In genomic region chr15:101014276-101014675, GRCh38 we compare ENCODE assay signal across 20 cellular contexts.
A peak's percentile ranks its signal among the peaks of the same experiment; 100 is the strongest.
DNase-seq lines count a peak whose midpoint lies in the region; ATAC-seq and TF ChIP-seq lines count a peak whose summit lies in the region.
"Had no signal": no experiment of that assay in that cellular context is flagged by ENCODE, and none has a peak within 500 bp of the region (broad histone marks: within the 10 kb centered on the region; RNA-seq: fewer than 3 reads in every experiment).

No MANE protein-coding gene starts in this region.

- no peaks in the 10 kb centered on the region for H3K36me3 Mint-ChIP-seq in activated CD4-positive, alpha-beta memory T cell treated with anti-CD3 and anti-CD28 coated beads, Interleukin-2, amount 10 ng/mL, durations not matched to agents 7 days and 5 days (ENCODE audit: low read depth)
- no peaks in the 10 kb centered on the region for H3K36me3 Mint-ChIP-seq in activated CD4-positive, alpha-beta memory T cell treated with anti-CD3 and anti-CD28 coated beads for 36 hours
- no peaks in the 10 kb centered on the region for H3K36me3 Mint-ChIP-seq in activated CD8-positive, alpha-beta memory T cell treated with anti-CD3 and anti-CD28 coated beads, Interleukin-2, amount 10 ng/mL, durations not matched to agents 7 days and 5 days
- H3K36me3 Mint-ChIP-seq: activated naive CD4-positive, alpha-beta T cell treated with anti-CD3 and anti-CD28 coated beads, Interleukin-2, amount 50 U/mL, for 72 hours had no signal

- no peak for TF ChIP-seq EP300 in gastroesophageal sphincter (IDR thresholded peaks at IDR 0.05)

- CTCF ChIA-PET in activated CD4-positive, alpha-beta memory T cell treated with anti-CD3 and anti-CD28 coated beads, Interleukin-2, amount 10 ng/mL, durations not matched to agents 7 days and 5 days (lab: Charles Lee), result interaction anchor here (0.9 to 4.2 kb wide), 6 partner anchors 22 to 246 kb away, joined by 3 to 120 read pairs (median 3); no protein-coding TSS in a partner anchor
- CTCF ChIA-PET in activated CD4-positive, alpha-beta memory T cell treated with anti-CD3 and anti-CD28 coated beads for 36 hours (lab: Charles Lee), result interaction anchor here (1.1 to 2.1 kb wide), 3 partner anchors 10 to 244 kb away, joined by 3 to 15 read pairs (median 4); no protein-coding TSS in a partner anchor
- CTCF ChIA-PET in activated CD8-positive, alpha-beta memory T cell treated with anti-CD3 and anti-CD28 coated beads, Interleukin-2, amount 10 ng/mL, durations not matched to agents 7 days and 5 days (lab: Charles Lee), result interaction anchor here (0.8 to 2.5 kb wide), 10 partner anchors 9 to 275 kb away, joined by 3 to 24 read pairs (median 4); partner anchors contain the start of gene CHSY1

- H3K9me3 Mint-ChIP-seq in activated CD4-positive, alpha-beta memory T cell treated with anti-CD3 and anti-CD28 coated beads, Interleukin-2, amount 10 ng/mL, durations not matched to agents 7 days and 5 days, result no peaks in the 10 kb centered on the region
- H3K9me3 Mint-ChIP-seq in activated CD4-positive, alpha-beta memory T cell treated with anti-CD3 and anti-CD28 coated beads for 36 hours, result no peaks in the 10 kb centered on the region
- H3K9me3 Mint-ChIP-seq in activated CD8-positive, alpha-beta memory T cell treated with anti-CD3 and anti-CD28 coated beads, Interleukin-2, amount 10 ng/mL, durations not matched to agents 7 days and 5 days (ENCODE audit: low read depth), result no peaks in the 10 kb centered on the region
- H3K9me3 Mint-ChIP-seq: activated naive CD4-positive, alpha-beta T cell treated with anti-CD3 and anti-CD28 coated beads, Interleukin-2, amount 50 U/mL, for 72 hours; activated T-helper 1 cell treated with anti-CD3 and anti-CD28 coated beads, Interleukin-12 subunit alpha, Interleukin-12 subunit beta, Interleukin-2, Interleukin-4 antibody, amounts not matched to agents 30 ng/mL and 10 ng/mL and 1 ng/mL, durations not matched to agents 14 hours and 24 hours and 36 hours; endodermal cell; stimulated activated naive CD8-positive, alpha-beta T cell treated with anti-CD3 and anti-CD28 coated beads, Interleukin-15, Interleukin-2, amounts not matched to agents 100 ng/mL and 50 ng/mL, for 24 hours had no signal

- ATAC-seq in activated CD8-positive, alpha-beta memory T cell treated with anti-CD3 and anti-CD28 coated beads, Interleukin-2, amount 10 ng/mL, durations not matched to agents 7 days and 5 days, result no peak
- ATAC-seq in lung (ENCODE audit: insufficient read depth, low FRiP score) (no peak), HG03280 (IDR thresholded peaks at IDR 0.05; ENCODE audit: unreplicated experiment) (no peak), right lobe of liver (no peak), gastroesophageal sphincter (no peak)

- intact Hi-C loops in activated CD4-positive, alpha-beta memory T cell treated with anti-CD3 and anti-CD28 coated beads for 36 hours (cut with micrococcal nuclease), result no loop called here
- intact Hi-C loops in spleen (cut with DNase I; ENCODE audit: low total_unique reads), result loop anchor here (2.0 to 10.0 kb wide), 2 partner anchors 71 to 247 kb away; no protein-coding TSS in a partner anchor
- intact Hi-C loops in right lobe of liver (cut with DNase I), result loop anchor here (5.0 kb wide), 1 partner anchor 243 kb away; no protein-coding TSS in a partner anchor

- H3K9me3 ChIP-seq in lung (ENCODE audit: control insufficient read depth in 2 of 2, insufficient read depth in 1 of 2, low read length in 1 of 2) (no peaks in the 10 kb centered on the region), spleen (no peaks in the 10 kb centered on the region), right lobe of liver (no peaks in the 10 kb centered on the region), gastroesophageal sphincter (no peaks in the 10 kb centered on the region)
- H3K9me3 ChIP-seq: ovary, upper lobe of right lung had no signal

- H3K27me3 Mint-ChIP-seq in activated CD4-positive, alpha-beta memory T cell treated with anti-CD3 and anti-CD28 coated beads, Interleukin-2, amount 10 ng/mL, durations not matched to agents 7 days and 5 days, result peaks cover 6% of the 10 kb centered on the region
- H3K27me3 Mint-ChIP-seq in activated CD4-positive, alpha-beta memory T cell treated with anti-CD3 and anti-CD28 coated beads for 36 hours, result peaks cover 3% of the 10 kb centered on the region
- peaks cover 10% of the 10 kb centered on the region for H3K27me3 Mint-ChIP-seq in activated CD8-positive, alpha-beta memory T cell treated with anti-CD3 and anti-CD28 coated beads, Interleukin-2, amount 10 ng/mL, durations not matched to agents 7 days and 5 days
- H3K27me3 Mint-ChIP-seq: stimulated activated naive CD8-positive, alpha-beta T cell treated with anti-CD3 and anti-CD28 coated beads, Interleukin-15, Interleukin-2, amounts not matched to agents 100 ng/mL and 50 ng/mL, for 24 hours had no signal

- POLR2A ChIA-PET in activated CD4-positive, alpha-beta memory T cell treated with anti-CD3 and anti-CD28 coated beads, Interleukin-2, amount 10 ng/mL, durations not matched to agents 7 days and 5 days (lab: Charles Lee), result no interaction called here
- POLR2A ChIA-PET in activated CD4-positive, alpha-beta memory T cell treated with anti-CD3 and anti-CD28 coated beads for 36 hours (lab: Charles Lee), result no interaction called here

- H3K27ac ChIP-seq in lung (ENCODE audit: low read depth in 1 of 2, low read length in 1 of 2), result no peak overlapping the region
- H3K27ac ChIP-seq in spleen, result no peak overlapping the region
- no peak overlapping the region for H3K27ac ChIP-seq in right lobe of liver
- no peak overlapping the region for H3K27ac ChIP-seq in gastroesophageal sphincter
- H3K27ac ChIP-seq: ovary, upper lobe of right lung had no signal

- H3K27ac Mint-ChIP-seq in activated CD4-positive, alpha-beta memory T cell treated with anti-CD3 and anti-CD28 coated beads, Interleukin-2, amount 10 ng/mL, durations not matched to agents 7 days and 5 days, result no peak overlapping the region
- H3K27ac Mint-ChIP-seq in activated CD4-positive, alpha-beta memory T cell treated with anti-CD3 and anti-CD28 coated beads for 36 hours, result no peak overlapping the region
- no peak overlapping the region for H3K27ac Mint-ChIP-seq in activated CD8-positive, alpha-beta memory T cell treated with anti-CD3 and anti-CD28 coated beads, Interleukin-2, amount 10 ng/mL, durations not matched to agents 7 days and 5 days
- H3K27ac Mint-ChIP-seq: activated CD8-positive, alpha-beta T cell treated with anti-CD3 and anti-CD28 coated beads, Interleukin-2, amount 10 ng/mL, durations not matched to agents 7 days and 5 days; activated naive CD4-positive, alpha-beta T cell treated with anti-CD3 and anti-CD28 coated beads, Interleukin-2, amount 50 U/mL, for 72 hours; activated T-helper 1 cell treated with anti-CD3 and anti-CD28 coated beads, Interleukin-12 subunit alpha, Interleukin-12 subunit beta, Interleukin-2, Interleukin-4 antibody, amounts not matched to agents 30 ng/mL and 10 ng/mL and 1 ng/mL, durations not matched to agents 14 hours and 24 hours and 36 hours; endodermal cell; stimulated activated naive CD8-positive, alpha-beta T cell treated with anti-CD3 and anti-CD28 coated beads, Interleukin-15, Interleukin-2, amounts not matched to agents 100 ng/mL and 50 ng/mL, for 24 hours had no signal

- 82 to 84% methylated on average over 8 of the region's 8 CpGs for WGBS in lung, 2 donors
- 78 to 90% (median 84%) methylated on average over 8 of the region's 8 CpGs for WGBS in spleen, 5 donors
- WGBS in right lobe of liver (ENCODE audit: insufficient coverage, low coverage, low lambda C conversion rate, missing lambda C conversion rate), result 50% methylated on average over 1 of the region's 8 CpGs
- 20% methylated on average over 1 of the region's 8 CpGs; no CpG with 5 or more reads in 1 of the 2 donors for WGBS in gastroesophageal sphincter (ENCODE audit: low coverage in 1 of 2), 2 donors

- no peak overlapping the region for H3K4me3 Mint-ChIP-seq in activated CD4-positive, alpha-beta memory T cell treated with anti-CD3 and anti-CD28 coated beads, Interleukin-2, amount 10 ng/mL, durations not matched to agents 7 days and 5 days
- H3K4me3 Mint-ChIP-seq in activated CD4-positive, alpha-beta memory T cell treated with anti-CD3 and anti-CD28 coated beads for 36 hours, result no peak overlapping the region
- no peak overlapping the region for H3K4me3 Mint-ChIP-seq in activated CD8-positive, alpha-beta memory T cell treated with anti-CD3 and anti-CD28 coated beads, Interleukin-2, amount 10 ng/mL, durations not matched to agents 7 days and 5 days
- H3K4me3 Mint-ChIP-seq: activated CD8-positive, alpha-beta T cell treated with anti-CD3 and anti-CD28 coated beads, Interleukin-2, amount 10 ng/mL, durations not matched to agents 7 days and 5 days; activated T-helper 1 cell treated with anti-CD3 and anti-CD28 coated beads, Interleukin-12 subunit alpha, Interleukin-12 subunit beta, Interleukin-2, Interleukin-4 antibody, amounts not matched to agents 30 ng/mL and 10 ng/mL and 1 ng/mL, durations not matched to agents 14 hours and 24 hours and 36 hours; endodermal cell; stimulated activated naive CD8-positive, alpha-beta T cell treated with anti-CD3 and anti-CD28 coated beads, Interleukin-15, Interleukin-2, amounts not matched to agents 100 ng/mL and 50 ng/mL, for 24 hours had no signal

- H3K4me3 ChIP-seq in lung, result no peak overlapping the region
- H3K4me3 ChIP-seq in spleen, result no peak overlapping the region
- no peak overlapping the region for H3K4me3 ChIP-seq in right lobe of liver
- no peak overlapping the region for H3K4me3 ChIP-seq in gastroesophageal sphincter
- H3K4me3 ChIP-seq: ovary, upper lobe of right lung had no signal

- TF ChIP-seq CTCF in lung (IDR thresholded peaks at IDR 0.05; ENCODE audit: control extremely low read depth, extremely low read depth) (no peak), spleen (IDR thresholded peaks at IDR 0.05 in 8 of 11, conservative IDR thresholded peaks at IDR 0.05 in 3 of 11) (no peak), right lobe of liver (IDR thresholded peaks at IDR 0.05) (no peak), gastroesophageal sphincter (IDR thresholded peaks at IDR 0.05) (no peak)

- no peaks in the 10 kb centered on the region for H3K4me1 Mint-ChIP-seq in activated CD4-positive, alpha-beta memory T cell treated with anti-CD3 and anti-CD28 coated beads, Interleukin-2, amount 10 ng/mL, durations not matched to agents 7 days and 5 days
- peaks cover 4% of the 10 kb centered on the region for H3K4me1 Mint-ChIP-seq in activated CD4-positive, alpha-beta memory T cell treated with anti-CD3 and anti-CD28 coated beads for 36 hours (ENCODE audit: low read depth)
- no peaks in the 10 kb centered on the region for H3K4me1 Mint-ChIP-seq in activated CD8-positive, alpha-beta memory T cell treated with anti-CD3 and anti-CD28 coated beads, Interleukin-2, amount 10 ng/mL, durations not matched to agents 7 days and 5 days

- DNase-seq in activated CD4-positive, alpha-beta memory T cell treated with anti-CD3 and anti-CD28 coated beads, Interleukin-2, amount 10 ng/mL, durations not matched to agents 7 days and 5 days, result peak; percentile 10
- DNase-seq in activated CD4-positive, alpha-beta memory T cell treated with anti-CD3 and anti-CD28 coated beads for 36 hours, result no peak
- peak; percentile 33 for DNase-seq in activated CD8-positive, alpha-beta memory T cell treated with anti-CD3 and anti-CD28 coated beads, Interleukin-2, amount 10 ng/mL, durations not matched to agents 7 days and 5 days
- DNase-seq in lung (ENCODE audit: low spot score) (peak; percentile 21), spleen (peak; percentile 71), right lobe of liver (no peak)
- DNase-seq: 8988T; activated CD4-positive, CD25-positive, alpha-beta regulatory T cell; NCI-H2081 treated with DMSO at 0.1 percent for 48 hours; NCI-H446; T1000; upper lobe of right lung had no signal

- peaks cover 0 to 8% of the 10 kb centered on the region in 2 donors for H3K36me3 ChIP-seq in lung (ENCODE audit: control insufficient read depth in 2 of 2, insufficient read depth in 2 of 2, low read length in 2 of 2)
- H3K36me3 ChIP-seq in spleen, result peaks cover 0 to 93% (median 33%) of the 10 kb centered on the region in 6 donors
- no peaks in the 10 kb centered on the region for H3K36me3 ChIP-seq in right lobe of liver
- H3K36me3 ChIP-seq in gastroesophageal sphincter, result peaks cover 0 to 44% of the 10 kb centered on the region in 2 donors
- H3K36me3 ChIP-seq: ovary had no signal

- H3K4me1 ChIP-seq in lung (ENCODE audit: control insufficient read depth in 2 of 2, insufficient read depth in 2 of 2, low read length in 2 of 2) (peaks cover 0 to 3% of the 10 kb centered on the region in 2 donors), spleen (peaks cover 4 to 29% (median 21%) of the 10 kb centered on the region in 6 donors), right lobe of liver (no peaks in the 10 kb centered on the region), gastroesophageal sphincter (peaks cover 0 to 9% (median 0%) of the 10 kb centered on the region in 3 donors)

- TF ChIP-seq POLR2A in spleen (IDR thresholded peaks at IDR 0.05), result no peak
- TF ChIP-seq POLR2A in right lobe of liver (IDR thresholded peaks at IDR 0.05), result no peak
- TF ChIP-seq POLR2A in gastroesophageal sphincter (IDR thresholded peaks at IDR 0.05), result no peak

- H3K27me3 ChIP-seq in lung (ENCODE audit: control insufficient read depth, insufficient read depth) (no peaks in the 10 kb centered on the region), spleen (replicated peaks in 1 of 7) (no peaks in the 10 kb centered on the region), right lobe of liver (no peaks in the 10 kb centered on the region), gastroesophageal sphincter (peaks cover 11% of the 10 kb centered on the region)
- H3K27me3 ChIP-seq: ovary, upper lobe of right lung had no signal

Comparison
In these comparisons a context has a peak if more than half of its experiments do, and no peak if none do; other contexts are left out.
1. DNase-seq: peak in activated CD4-positive, alpha-beta memory T cell treated with anti-CD3 and anti-CD28 coated beads, Interleukin-2, amount 10 ng/mL, durations not matched to agents 7 days and 5 days (single experiment), activated CD8-positive, alpha-beta memory T cell treated with anti-CD3 and anti-CD28 coated beads, Interleukin-2, amount 10 ng/mL, durations not matched to agents 7 days and 5 days (single experiment), lung (single experiment) and spleen (single experiment); none in activated CD4-positive, alpha-beta memory T cell treated with anti-CD3 and anti-CD28 coated beads for 36 hours (single experiment) and right lobe of liver (0 of 3).